In the genomic region with DNA sequence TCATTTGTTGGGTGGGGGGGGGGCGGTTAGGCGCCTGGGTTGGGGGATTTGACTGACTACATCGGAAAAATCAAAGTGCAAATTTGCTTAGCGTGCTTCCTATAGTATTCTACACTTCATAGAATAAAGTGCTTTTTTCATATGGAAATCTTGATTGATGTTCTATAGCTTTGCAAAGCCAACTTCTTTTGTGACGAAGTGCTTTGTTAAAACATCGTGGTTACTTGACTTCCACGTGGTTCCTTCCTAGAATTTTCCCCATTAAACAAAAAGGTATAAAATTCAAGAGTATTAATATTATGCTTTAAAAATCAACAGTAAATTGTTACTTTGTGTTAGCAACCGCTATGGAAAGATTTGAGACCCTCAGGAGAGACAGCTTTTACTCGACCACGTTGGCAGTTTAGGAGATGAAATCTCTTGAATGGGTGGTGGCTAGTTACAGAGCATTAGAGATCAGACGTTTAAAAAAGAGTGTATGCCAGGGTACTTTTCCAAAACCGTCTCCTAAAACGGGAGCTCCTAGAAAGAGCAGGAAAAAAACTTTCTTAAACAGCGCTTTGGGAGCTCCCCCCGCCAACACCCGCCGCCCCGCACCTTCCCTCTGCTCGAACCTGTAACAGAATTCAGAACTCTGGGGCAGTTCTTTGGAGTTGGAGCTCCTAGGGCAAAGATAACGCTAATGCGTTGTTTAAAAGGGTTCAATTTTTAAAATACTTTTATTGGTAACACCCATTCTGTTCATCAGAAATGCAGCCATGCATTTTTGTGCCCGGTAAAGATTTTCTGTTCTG, we compare ENCODE assay signal across 8 cellular contexts. TPM values are rescaled to one million over a fixed set of nuclear protein-coding genes. Genes with fewer than 3 reads are reported as not detected.
DNase-seq lines count a peak whose midpoint lies in the region; ATAC-seq, FAIRE-seq and TF ChIP-seq lines count a peak whose summit lies in the region.

No MANE protein-coding gene starts in this region.

- peak overlapping the region; percentile 63 for H3K4me3 Mint-ChIP-seq in dendritic cell treated with granulocyte-macrophage colony-stimulating factor and Interleukin-4, amounts not matched to agents 40 ng/mL and 50 ng/mL, for 4 days

- TF ChIP-seq CTCF in A549 (IDR thresholded peaks at IDR 0.05) (no peak), D721Med (IDR thresholded peaks at IDR 0.05; ENCODE audit: insufficient read depth, missing control alignments) (no peak)

- peak overlapping the region; percentile 89 for H3K4me2 ChIP-seq in A549

- no peaks in the 10 kb centered on the region for H3K36me3 Mint-ChIP-seq in dendritic cell treated with granulocyte-macrophage colony-stimulating factor and Interleukin-4, amounts not matched to agents 40 ng/mL and 50 ng/mL, for 4 days (ENCODE audit: low read depth)

- peaks cover 39% of the 10 kb centered on the region for H3K27me3 Mint-ChIP-seq in dendritic cell treated with granulocyte-macrophage colony-stimulating factor and Interleukin-4, amounts not matched to agents 40 ng/mL and 50 ng/mL, for 4 days

- H3K4me1 ChIP-seq in A549, result peaks cover 36% of the 10 kb centered on the region
- peaks cover 2 to 6% of the 10 kb centered on the region in 2 donors for H3K4me1 ChIP-seq in mucosa of rectum (ENCODE audit: control insufficient read depth in 2 of 2, insufficient read depth in 2 of 2, low read length in 2 of 2)

- no peak for TF ChIP-seq RAD21 in A549 (conservative IDR thresholded peaks at IDR 0.05 in 1 of 2, IDR thresholded peaks at IDR 0.05 in 1 of 2)

- WGBS in A549 (ENCODE audit: missing lambda C conversion rate), result 3% methylated on average over 22 of the region's 22 CpGs

- no peaks in the 10 kb centered on the region for H3K36me3 ChIP-seq in mucosa of rectum (ENCODE audit: control insufficient read depth in 2 of 2, insufficient read depth in 2 of 2, low read length in 2 of 2)

- TF ChIP-seq POLR2A in A549 (IDR thresholded peaks at IDR 0.05; ENCODE audit: low read length), result no peak

- no peak for TF ChIP-seq EP300 in A549 (IDR thresholded peaks at IDR 0.05)

- peak overlapping the region; percentile 95 for H3K4me3 ChIP-seq in A549
- peak overlapping the region; percentile 50 to 78 for H3K4me3 ChIP-seq in mucosa of rectum (ENCODE audit: low read length in 2 of 2)

- no peak for FAIRE-seq in A549 (lab: Jason Lieb, UNC)
- FAIRE-seq in D721Med (lab: Jason Lieb, UNC), result no peak

- H3K9me3 ChIP-seq in A549, result no peaks in the 10 kb centered on the region
- H3K9me3 ChIP-seq in mucosa of rectum (ENCODE audit: control insufficient read depth in 2 of 2, low read length in 2 of 2), result no peaks in the 10 kb centered on the region

- H3K9ac ChIP-seq in mucosa of rectum (ENCODE audit: low read depth in 1 of 2, low read length in 2 of 2), result peak overlapping the region; percentile 28 to 62

- ATAC-seq in A549, result 0 out of 6 replicates have a peak, but pooled peaks of 1 of the 2 experiments have one; percentile 6
- no peak for ATAC-seq in GM21786 (IDR thresholded peaks at IDR 0.05; ENCODE audit: unreplicated experiment)

- H3K27me3 ChIP-seq in mucosa of rectum (ENCODE audit: control insufficient read depth in 2 of 2, insufficient read depth in 2 of 2, low read length in 2 of 2), result peaks cover 15 to 21% of the 10 kb centered on the region in 2 donors

- intact Hi-C loops in dendritic cell treated with granulocyte-macrophage colony-stimulating factor and Interleukin-4, amounts not matched to agents 40 ng/mL and 50 ng/mL, for 4 days (cut with micrococcal nuclease), result no loop called here

- CTCF ChIA-PET in A549 (lab: Yijun Ruan, JAX), result interaction anchor here (0.6 to 3.2 kb wide), 4 partner anchors 413 to 597 kb away, joined by 3 to 18 read pairs (median 4); no protein-coding TSS in a partner anchor

- DNase-seq in A549 (ENCODE audit: low read depth in 1 of 2, low spot score in 1 of 2) (peak in 1 of 2 experiments; percentile 14), KG1 (lab: John Stamatoyannopoulos, UW) (peak; percentile 31), D721Med (ENCODE audit: insufficient read length, low spot score) (no peak), superior temporal gyrus (ENCODE audit: extremely low spot score) (no peak), DMS 273 treated with DMSO at 0.1 percent for 48 hours (lab: John Stamatoyannopoulos, UW) (no peak)

- H3K27ac ChIP-seq in A549 (peak overlapping the region; percentile 87 to 96), mucosa of rectum (ENCODE audit: low read depth in 2 of 2, low read length in 2 of 2) (peak overlapping the region; percentile 55 to 56)

- H3K4me1 Mint-ChIP-seq in dendritic cell treated with granulocyte-macrophage colony-stimulating factor and Interleukin-4, amounts not matched to agents 40 ng/mL and 50 ng/mL, for 4 days (ENCODE audit: low read depth), result peaks cover 18% of the 10 kb centered on the region

- H3K9me3 Mint-ChIP-seq in dendritic cell treated with granulocyte-macrophage colony-stimulating factor and Interleukin-4, amounts not matched to agents 40 ng/mL and 50 ng/mL, for 4 days, result no peaks in the 10 kb centered on the region

- H3K27ac Mint-ChIP-seq in dendritic cell treated with granulocyte-macrophage colony-stimulating factor and Interleukin-4, amounts not matched to agents 40 ng/mL and 50 ng/mL, for 4 days, result no peak overlapping the region

- POLR2A ChIA-PET in A549 (lab: Yijun Ruan, JAX), result interaction anchor here (0.6 to 1.6 kb wide), 3 partner anchors 49 to 86 kb away, joined by 3 to 5 read pairs (median 3); no protein-coding TSS in a partner anchor

TF ChIP-seq in A549, 52 proteins besides CTCF, POLR2A, EP300 and RAD21:
- TF ChIP-seq, protein P1, sequence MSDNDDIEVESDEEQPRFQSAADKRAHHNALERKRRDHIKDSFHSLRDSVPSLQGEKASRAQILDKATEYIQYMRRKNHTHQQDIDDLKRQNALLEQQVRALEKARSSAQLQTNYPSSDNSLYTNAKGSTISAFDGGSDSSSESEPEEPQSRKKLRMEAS (IDR thresholded peaks at IDR 0.05), result peak; percentile 36; the same call in 1 of the 2 replicates
- TF ChIP-seq CHD4 (IDR thresholded peaks at IDR 0.05; ENCODE audit: borderline replicate concordance), result no peak
- TF ChIP-seq ZSCAN20 (CRISPR knock-in tag; IDR thresholded peaks at IDR 0.05), result no peak
- TF ChIP-seq ZFP36 (IDR thresholded peaks at IDR 0.05; ENCODE audit: borderline replicate concordance, partially characterized antibody), result no peak
- TF ChIP-seq HDAC2 (IDR thresholded peaks at IDR 0.05), result no peak
- TF ChIP-seq KDM1A (IDR thresholded peaks at IDR 0.05; ENCODE audit: low read depth), result no peak

RNA-seq across cellular contexts. Expression of a gene that starts 0.9 kb away (rescaled TPM):
- polyA plus RNA-seq in A549 (2011; rRNA removed), result 163 and 170 TPM in 2 replicates
- 23.9 and 30.6 TPM in 2 replicates for polyA plus RNA-seq in A549 (2012; cell fraction: cytosol; rRNA removed)
- polyA plus RNA-seq in A549 (2012; cell fraction: nucleus; rRNA removed), result 26.6 and 43.0 TPM in 2 replicates
- polyA plus RNA-seq in A549 (2017; fragmentation: RNase III; extraction: RNeasy Plus Mini Kit Qiagen cat#74134 plus additional on column Dnase treatment), result 76.7 to 88.9 TPM (median 87.4 TPM) in 3 replicates
- 110 and 117 TPM in 2 replicates for polyA minus RNA-seq in A549 (2011; rRNA and poly(A)+ RNA removed)
